ENCODE assay signal across 8 cellular contexts in genomic region chr2:43387092-43388062, GRCh38.
DNase-seq lines count a peak whose midpoint lies in the region; ATAC-seq and TF ChIP-seq lines count a peak whose summit lies in the region.

No MANE protein-coding gene starts in this region.

- in situ Hi-C loops in mammary epithelial cell (cut with MboI; ENCODE audit: low sequenced_read_pairs in 2 of 2), result no loop called here

- no TSS peak for BruUV-seq in mammary epithelial cell (replicated peaks; lab: Mats Ljungman, UMichigan)

- WGBS in mammary epithelial cell (ENCODE audit: low coverage, missing lambda C conversion rate), result 83% methylated on average over 7 of the region's 7 CpGs
- 44 to 52% methylated on average over 7 of the region's 7 CpGs for WGBS in thyroid gland, 2 donors

- H3K27me3 Mint-ChIP-seq in activated CD4-positive, alpha-beta T cell treated with anti-CD3 and anti-CD28 coated beads, Interleukin-2, amount 10 ng/mL, durations not matched to agents 7 days and 5 days, result no peaks in the 10 kb centered on the region

- H2AFZ ChIP-seq in mammary epithelial cell (ENCODE audit: low read depth, low read length), result no peak overlapping the region

- peaks cover 28% of the 10 kb centered on the region for H3K4me1 Mint-ChIP-seq in activated CD4-positive, alpha-beta T cell treated with anti-CD3 and anti-CD28 coated beads, Interleukin-2, amount 10 ng/mL, durations not matched to agents 7 days and 5 days

- POLR2A ChIA-PET in activated CD4-positive, alpha-beta T cell treated with anti-CD3 and anti-CD28 coated beads, Interleukin-2, amount 10 ng/mL, durations not matched to agents 7 days and 5 days (lab: Charles Lee), result no interaction called here

- H3K36me3 ChIP-seq in mammary epithelial cell (ENCODE audit: insufficient read depth, low read length) (peaks cover 2% of the 10 kb centered on the region), thyroid gland (no peaks in the 10 kb centered on the region)

- H3K4me3 ChIP-seq in mammary epithelial cell (replicated peaks in 1 of 3; ENCODE audit: insufficient read depth in 1 of 3, low read depth in 2 of 3, low read length in 3 of 3), result no peak overlapping the region
- H3K4me3 ChIP-seq in thyroid gland (replicated peaks in 1 of 3), result no peak overlapping the region

- no peaks in the 10 kb centered on the region for H3K79me2 ChIP-seq in mammary epithelial cell (ENCODE audit: insufficient read depth, low read length)

- intact Hi-C loops in mammary epithelial cell (cut with micrococcal nuclease) (no loop called here), thyroid gland (cut with DNase I) (no loop called here)

- no peak for TF ChIP-seq POLR2A in thyroid gland (IDR thresholded peaks at IDR 0.05)

- no peaks in the 10 kb centered on the region for H3K27me3 ChIP-seq in mammary epithelial cell (ENCODE audit: insufficient read depth, low read length)
- H3K27me3 ChIP-seq in thyroid gland, result no peaks in the 10 kb centered on the region

- ATAC-seq in HG03103 (IDR thresholded peaks at IDR 0.05; ENCODE audit: low read depth, unreplicated experiment), result peak; percentile 62

- no peaks in the 10 kb centered on the region for H3K9me3 Mint-ChIP-seq in activated CD4-positive, alpha-beta T cell treated with anti-CD3 and anti-CD28 coated beads, Interleukin-2, amount 10 ng/mL, durations not matched to agents 7 days and 5 days

- no peak overlapping the region for H3K4me3 Mint-ChIP-seq in activated CD4-positive, alpha-beta T cell treated with anti-CD3 and anti-CD28 coated beads, Interleukin-2, amount 10 ng/mL, durations not matched to agents 7 days and 5 days

- H3K36me3 Mint-ChIP-seq in activated CD4-positive, alpha-beta T cell treated with anti-CD3 and anti-CD28 coated beads, Interleukin-2, amount 10 ng/mL, durations not matched to agents 7 days and 5 days (ENCODE audit: low read depth), result peaks cover 11% of the 10 kb centered on the region

- no peak overlapping the region for H3K9ac ChIP-seq in mammary epithelial cell (ENCODE audit: insufficient read depth, low read length)

- no peak overlapping the region for H3K27ac ChIP-seq in mammary epithelial cell (ENCODE audit: insufficient read depth, low read depth, low read length)
- peak overlapping the region; percentile 65 to 83 (median 70) for H3K27ac ChIP-seq in thyroid gland

- dilution Hi-C loops in mammary epithelial cell (cut with HindIII; ENCODE audit: low sequenced_read_pairs), result loop anchor here (5.0 kb wide), 1 partner anchor 40 kb away; no protein-coding TSS in a partner anchor

- H3K4me2 ChIP-seq in mammary epithelial cell (ENCODE audit: insufficient read depth, low read depth, low read length), result no peak overlapping the region

- DNase-seq in activated CD4-positive, alpha-beta T cell treated with anti-CD3 and anti-CD28 coated beads, Interleukin-2, amount 10 ng/mL, durations not matched to agents 7 days and 5 days, result no peak
- DNase-seq in activated CD4-positive, alpha-beta T cell treated with anti-CD3 and anti-CD28 coated beads for 1 hour, result no peak
- DNase-seq in mammary epithelial cell, result peak; percentile 4
- DNase-seq in thyroid gland, result peak; percentile 53 to 55
- no peak for DNase-seq in dermis blood vessel endothelial cell
- no peak for DNase-seq in NCI-H1417 (lab: John Stamatoyannopoulos, UW)
- DNase-seq in ecto neural progenitor cell (ENCODE audit: low spot score), result no peak

- H3K4me1 ChIP-seq in mammary epithelial cell (ENCODE audit: insufficient read depth, low read length), result no peaks in the 10 kb centered on the region
- peaks cover 29 to 34% of the 10 kb centered on the region in 2 donors for H3K4me1 ChIP-seq in thyroid gland

- CTCF ChIA-PET in activated CD4-positive, alpha-beta T cell treated with anti-CD3 and anti-CD28 coated beads, Interleukin-2, amount 10 ng/mL, durations not matched to agents 7 days and 5 days (lab: Charles Lee), result interaction anchor here (0.7 to 1.2 kb wide), 3 partner anchors 9 to 23 kb away, joined by 3 to 4 read pairs (median 3); no protein-coding TSS in a partner anchor
- CTCF ChIA-PET in mammary epithelial cell (lab: Charles Lee; ENCODE audit: low non-redundant PET), result no interaction called here

- H3K9me3 ChIP-seq in mammary epithelial cell (replicated peaks; ENCODE audit: insufficient read depth, low read length) (no peaks in the 10 kb centered on the region), thyroid gland (no peaks in the 10 kb centered on the region)

- no peaks in the 10 kb centered on the region for H4K20me1 ChIP-seq in mammary epithelial cell (ENCODE audit: insufficient read depth, low read length)

- no peak for TF ChIP-seq CTCF in mammary epithelial cell (conservative IDR thresholded peaks at IDR 0.05 in 1 of 2, IDR thresholded peaks at IDR 0.05 in 1 of 2; ENCODE audit: extremely low read depth in 1 of 2, insufficient read depth in 1 of 2, low read depth in 1 of 2, low read length in 2 of 2)
- no peak for TF ChIP-seq CTCF in thyroid gland (IDR thresholded peaks at IDR 0.05)

- H3K27ac Mint-ChIP-seq in activated CD4-positive, alpha-beta T cell treated with anti-CD3 and anti-CD28 coated beads, Interleukin-2, amount 10 ng/mL, durations not matched to agents 7 days and 5 days, result peak overlapping the region; percentile 6

Comparison
In these comparisons a context has a peak if more than half of its experiments do, and no peak if none do; other contexts are left out.
1. DNase-seq: peak in mammary epithelial cell (single experiment) and thyroid gland (2 of 2); none in activated CD4-positive, alpha-beta T cell treated with anti-CD3 and anti-CD28 coated beads, Interleukin-2, amount 10 ng/mL, durations not matched to agents 7 days and 5 days (single experiment), activated CD4-positive, alpha-beta T cell treated with anti-CD3 and anti-CD28 coated beads for 1 hour (single experiment), dermis blood vessel endothelial cell (single experiment), NCI-H1417 (0 of 3) and ecto neural progenitor cell (single experiment).